Comparison of ENCODE assay signal across 15 cellular contexts in the genomic region with DNA sequence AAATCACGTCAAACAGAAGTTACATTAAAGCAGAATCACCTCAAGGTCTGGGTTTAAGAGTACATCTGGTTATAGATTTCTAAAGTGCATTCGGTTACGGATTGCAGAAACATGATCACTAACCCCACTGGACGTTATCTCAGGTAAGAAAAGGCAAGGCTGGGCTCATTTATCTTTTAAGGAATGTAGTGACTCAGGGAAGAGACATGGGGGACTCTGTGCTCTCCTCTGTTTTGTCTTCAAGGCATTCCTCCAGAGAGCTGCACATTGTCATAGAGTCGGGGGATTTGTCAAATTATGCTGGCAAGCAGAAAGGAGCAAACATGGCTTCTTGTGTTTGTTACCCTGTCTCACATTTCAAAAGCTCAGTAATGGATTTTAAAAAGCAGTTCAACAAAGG. TPM values are rescaled to one million over a fixed set of nuclear protein-coding genes. Genes with fewer than 3 reads are reported as not detected.
DNase-seq lines count a peak whose midpoint lies in the region; FAIRE-seq and TF ChIP-seq lines count a peak whose summit lies in the region.
"Had no signal": no experiment of that assay in that cellular context is flagged by ENCODE, and none has a peak within 500 bp of the region (broad histone marks: within the 10 kb centered on the region; RNA-seq: fewer than 3 reads in every experiment).

No MANE protein-coding gene starts in this region.

- H3K36me3 Mint-ChIP-seq in endothelial cell (ENCODE audit: low read depth, unreplicated experiment) (peaks cover 4% of the 10 kb centered on the region), nephron progenitor cell (ENCODE audit: low read depth) (peaks cover 31% of the 10 kb centered on the region), HFFc6 (ENCODE audit: low read depth) (peaks cover 10% of the 10 kb centered on the region)

- peak; percentile 9 for FAIRE-seq in GM18507 (lab: Jason Lieb, UNC)

- H3K4me1 Mint-ChIP-seq in endothelial cell (ENCODE audit: unreplicated experiment) (peaks cover 5% of the 10 kb centered on the region), nephron progenitor cell (peaks cover 12% of the 10 kb centered on the region), HFFc6 (ENCODE audit: low read depth) (peaks cover 19% of the 10 kb centered on the region)

- DNase-seq in GM18507 (ENCODE audit: extremely low spot score, insufficient read length, low read depth) (no peak), NCI-H69 (lab: John Stamatoyannopoulos, UW) (peak; percentile 37), endothelial cell (ENCODE audit: low spot score) (no peak), nephron progenitor cell (no peak), nucleus accumbens (lab: John Stamatoyannopoulos, UW) (no peak), activated gamma-delta T cell (lab: John Stamatoyannopoulos, UW) (no peak), HFFc6 (no peak), NCI-H2081 (lab: John Stamatoyannopoulos, UW) (no peak)
- DNase-seq: CD4-positive, alpha-beta T cell; DND-41; GF-D8; NCI-H1436 treated with DMSO at 0.1 percent for 48 hours; NCI-H345; NCI-H526 treated with DMSO at 0.1 percent for 48 hours; NK-92 treated with Interleukin-12 subunit alpha and Interleukin-12 subunit beta, amount 100 ng/mL, for 24 hours had no signal

- H3K27ac Mint-ChIP-seq in endothelial cell (ENCODE audit: unreplicated experiment) (peak overlapping the region; percentile 3), nephron progenitor cell (peak overlapping the region; percentile 16), HFFc6 (no peak overlapping the region)
- H3K27ac Mint-ChIP-seq: CD4-positive, alpha-beta T cell had no signal

- H3K9me3 Mint-ChIP-seq in endothelial cell (ENCODE audit: unreplicated experiment) (no peaks in the 10 kb centered on the region), nephron progenitor cell (no peaks in the 10 kb centered on the region), HFFc6 (no peaks in the 10 kb centered on the region)
- H3K9me3 Mint-ChIP-seq: CD4-positive, alpha-beta T cell had no signal

- TF ChIP-seq CTCF in endothelial cell (IDR thresholded peaks at IDR 0.05; ENCODE audit: unreplicated experiment) (no peak), nephron progenitor cell (IDR thresholded peaks at IDR 0.05) (no peak), HFFc6 (IDR thresholded peaks at IDR 0.05) (no peak)

- H3K4me3 Mint-ChIP-seq in endothelial cell (ENCODE audit: unreplicated experiment) (no peak overlapping the region), nephron progenitor cell (no peak overlapping the region), HFFc6 (no peak overlapping the region)
- H3K4me3 Mint-ChIP-seq: CD4-positive, alpha-beta T cell had no signal

- H3K27me3 Mint-ChIP-seq in endothelial cell (ENCODE audit: unreplicated experiment): no peaks in the 10 kb centered on the region
- no peaks in the 10 kb centered on the region for H3K27me3 Mint-ChIP-seq in nephron progenitor cell (ENCODE audit: low read depth, poor library complexity)
- H3K27me3 Mint-ChIP-seq in HFFc6 (ENCODE audit: insufficient read depth): no peaks in the 10 kb centered on the region; the same call in none of the 2 replicates
- H3K27me3 Mint-ChIP-seq: CD4-positive, alpha-beta T cell had no signal

RNA-seq across cellular contexts. Expression of gene WDSUB1, which starts 14.3 kb away (rescaled TPM):
- 5.4 TPM for total RNA-seq in endothelial cell (ENCODE audit: unreplicated experiment)
- 1 to 10 TPM; 6.1 to 8.9 (median 7.0) TPM for total RNA-seq in HFFc6 (2021; fragmentation: NEBNext Ultra II Directional; extraction: Animal tissue kit (Norgen Biotek cat#: 25700))
